ENCODE assay signal across 10 cellular contexts in genomic region chr12:51972424-51972812, GRCh38. TPM values are rescaled to one million over a fixed set of nuclear protein-coding genes. Genes with fewer than 3 reads are reported as not detected.
DNase-seq lines count a peak whose midpoint lies in the region; ATAC-seq, FAIRE-seq and TF ChIP-seq lines count a peak whose summit lies in the region.
"Had no signal": no experiment of that assay in that cellular context is flagged by ENCODE, and none has a peak within 500 bp of the region (broad histone marks: within the 10 kb centered on the region; RNA-seq: fewer than 3 reads in every experiment).

No MANE protein-coding gene starts in this region.

- no peaks in the 10 kb centered on the region for H3K27me3 ChIP-seq in adipocyte (replicated peaks; ENCODE audit: control insufficient read depth, insufficient read depth, low read length)
- H3K27me3 ChIP-seq in HepG2 (ENCODE audit: control insufficient read depth in 1 of 2, insufficient read depth in 2 of 2, low read length in 2 of 2) = no peaks in the 10 kb centered on the region
- no peaks in the 10 kb centered on the region for H3K27me3 ChIP-seq in transverse colon

- no peaks in the 10 kb centered on the region for H3K9me3 Mint-ChIP-seq in activated naive CD4-positive, alpha-beta T cell treated with anti-CD3 and anti-CD28 coated beads, Interleukin-2, amount 10 ng/mL, durations not matched to agents 7 days and 5 days

- intact Hi-C loops in HepG2 (cut with micrococcal nuclease; ENCODE audit: unreplicated experiment) = no loop called here
- intact Hi-C loops in transverse colon (cut with DNase I; ENCODE audit: low total_unique reads) = no loop called here

- CTCF ChIA-PET in activated naive CD4-positive, alpha-beta T cell treated with anti-CD3 and anti-CD28 coated beads, Interleukin-2, amount 10 ng/mL, durations not matched to agents 7 days and 5 days (lab: Charles Lee) = interaction anchor here (1.0 to 3.2 kb wide), 4 partner anchors 8 to 49 kb away, joined by 3 to 12 read pairs (median 8); no protein-coding TSS in a partner anchor
- CTCF ChIA-PET in HepG2 (lab: Yijun Ruan, JAX; ENCODE audit: low intra/inter-chr PET ratio, low total read pairs) = no interaction called here

- DNase-seq in activated naive CD4-positive, alpha-beta T cell treated with anti-CD3 and anti-CD28 coated beads, Interleukin-2, amount 10 ng/mL, durations not matched to agents 7 days and 5 days = no peak
- no peak for DNase-seq in activated naive CD4-positive, alpha-beta T cell treated with anti-CD3 and anti-CD28 coated beads, Interleukin-2, amount 50 U/mL, for 16 hours
- DNase-seq in adipocyte (ENCODE audit: low read depth) = no peak
- no peak for DNase-seq in HepG2 (ENCODE audit: low spot score)
- DNase-seq in transverse colon = no peak
- no peak for DNase-seq in GM19240 (ENCODE audit: insufficient read length, low spot score)
- DNase-seq in pons (ENCODE audit: low spot score) = no peak
- DNase-seq: kidney glomerular epithelial cell, NCI-H1694 treated with DMSO at 0.1 percent for 48 hours had no signal

- H3K9me3 ChIP-seq in adipocyte (ENCODE audit: control insufficient read depth, low read length) = no peaks in the 10 kb centered on the region
- H3K9me3 ChIP-seq in HepG2 (ENCODE audit: low read length) = no peaks in the 10 kb centered on the region
- no peaks in the 10 kb centered on the region for H3K9me3 ChIP-seq in transverse colon

- TF ChIP-seq EP300 in HepG2 (IDR thresholded peaks at IDR 0.05; ENCODE audit: low read depth in 2 of 2, low read length in 2 of 2) (peak in 1 of 2 experiments; percentile 48; a peak in 1 of 4 replicates), HepG2 (CRISPR knock-in tag; IDR thresholded peaks at IDR 0.05; ENCODE audit: borderline replicate concordance) (no peak), transverse colon (IDR thresholded peaks at IDR 0.05; ENCODE audit: low read depth) (no peak)

- FAIRE-seq in HepG2 (lab: Jason Lieb, UNC) = peak; percentile 65

- no TSS peak for BruUV-seq in HepG2 (replicated peaks; lab: Mats Ljungman, UMichigan)

- peaks cover 57% of the 10 kb centered on the region for H3K4me1 ChIP-seq in adipocyte (ENCODE audit: control insufficient read depth, insufficient read depth, low read length)
- peaks cover 67% of the 10 kb centered on the region for H3K4me1 ChIP-seq in HepG2 (ENCODE audit: insufficient read depth, low read length)
- H3K4me1 ChIP-seq in transverse colon = peaks cover 11 to 57% (median 42%) of the 10 kb centered on the region in 4 donors

- no peak overlapping the region for H3K4me3 Mint-ChIP-seq in activated naive CD4-positive, alpha-beta T cell treated with anti-CD3 and anti-CD28 coated beads, Interleukin-2, amount 10 ng/mL, durations not matched to agents 7 days and 5 days

- H4K20me1 ChIP-seq in HepG2 (ENCODE audit: insufficient read depth, low read length) = no peaks in the 10 kb centered on the region

- POLR2A ChIA-PET in HepG2 (lab: Yijun Ruan, JAX) = no interaction called here

- H3K4me1 Mint-ChIP-seq in activated naive CD4-positive, alpha-beta T cell treated with anti-CD3 and anti-CD28 coated beads, Interleukin-2, amount 10 ng/mL, durations not matched to agents 7 days and 5 days = peaks cover 66% of the 10 kb centered on the region

- peak overlapping the region; percentile 78 for H3K27ac Mint-ChIP-seq in activated naive CD4-positive, alpha-beta T cell treated with anti-CD3 and anti-CD28 coated beads, Interleukin-2, amount 10 ng/mL, durations not matched to agents 7 days and 5 days

- in situ Hi-C loops in HepG2 (cut with HindIII; ENCODE audit: extremely low pct_ligation_motif_present, low pct_unique_long_range_greater_than_20kb) = no loop called here
- in situ Hi-C loops in transverse colon (cut with MboI; ENCODE audit: low pct_ligation_motif_present in 1 of 4, low pct_unique_long_range_greater_than_20kb in 1 of 4, low sequenced_read_pairs in 3 of 4) = loop anchor here in 1 of 4 donors (10.0 kb wide), 1 partner anchor 48 kb away; no protein-coding TSS in a partner anchor

- WGBS in HepG2 (ENCODE audit: low lambda C conversion rate) = 10% methylated on average over 5 of the region's 5 CpGs
- 52 to 61% methylated on average over 5 of the region's 5 CpGs for WGBS in transverse colon (ENCODE audit: low coverage in 1 of 2), 2 donors

- H3K79me2 ChIP-seq in HepG2 (ENCODE audit: insufficient read depth, low read length) = peaks cover 63% of the 10 kb centered on the region

- peaks cover 19% of the 10 kb centered on the region for H3K36me3 ChIP-seq in adipocyte (ENCODE audit: control insufficient read depth, insufficient read depth, low read length, severe bottlenecking)
- peaks cover 4 to 7% of the 10 kb centered on the region in 2 experiments; a peak in 3 of 5 replicates for H3K36me3 ChIP-seq in HepG2 (replicated peaks in 1 of 2; ENCODE audit: control insufficient read depth in 1 of 2, insufficient read depth in 2 of 2, low read length in 2 of 2)
- H3K36me3 ChIP-seq in transverse colon = peaks cover 0 to 14% (median 3%) of the 10 kb centered on the region in 4 donors

- ATAC-seq in HepG2 (peak; percentile 32), HG02623 (IDR thresholded peaks at IDR 0.05; ENCODE audit: unreplicated experiment) (no peak)

- H3K4me2 ChIP-seq in HepG2 (ENCODE audit: low read depth, low read length) = peak overlapping the region; percentile 70

- TF ChIP-seq POLR2A in HepG2 (IDR thresholded peaks at IDR 0.05; ENCODE audit: insufficient read depth in 1 of 2, low read depth in 2 of 2, low read length in 2 of 2) (no peak), transverse colon (IDR thresholded peaks at IDR 0.05) (no peak)

- H3K27ac ChIP-seq in HepG2 (ENCODE audit: extremely low read length, insufficient read depth, low read length) (peak overlapping the region; percentile 63), transverse colon (peak overlapping the region; percentile 11 to 45 (median 25))

- H3K9ac ChIP-seq in adipocyte (ENCODE audit: low read length) (peak overlapping the region; percentile 84), HepG2 (ENCODE audit: insufficient read depth, low read depth, low read length) (peak overlapping the region; percentile 28; the same call in 1 of the 2 replicates)

- H3K27me3 Mint-ChIP-seq in activated naive CD4-positive, alpha-beta T cell treated with anti-CD3 and anti-CD28 coated beads, Interleukin-2, amount 10 ng/mL, durations not matched to agents 7 days and 5 days = peaks cover 3% of the 10 kb centered on the region

- H3K4me3 ChIP-seq in adipocyte (ENCODE audit: low read length) (peak overlapping the region; percentile 75), HepG2 (replicated peaks in 1 of 3; ENCODE audit: insufficient read depth in 1 of 3, low read depth in 2 of 3, low read length in 3 of 3) (peak overlapping the region in 1 of 3 experiments; percentile 31; a peak in 1 of 6 replicates), transverse colon (no peak overlapping the region)

- H3K36me3 Mint-ChIP-seq in activated naive CD4-positive, alpha-beta T cell treated with anti-CD3 and anti-CD28 coated beads, Interleukin-2, amount 10 ng/mL, durations not matched to agents 7 days and 5 days = peaks cover 17% of the 10 kb centered on the region

- no peak overlapping the region for H2AFZ ChIP-seq in HepG2 (ENCODE audit: low read length)

- TF ChIP-seq CTCF in HepG2 (CRISPR knock-in tag; IDR thresholded peaks at IDR 0.05) (no peak), transverse colon (IDR thresholded peaks at IDR 0.05) (no peak)

- no peak for TF ChIP-seq RAD21 in HepG2 (CRISPR knock-in tag; IDR thresholded peaks at IDR 0.05)

RNA-seq across cellular contexts. Expression of gene ACVR1B, which starts 20.9 kb away (rescaled TPM):
- total RNA-seq in HepG2 (2016; rRNA removed; fragmentation: Illumina TruSeq; extraction: Trizol) (5.8 and 8.9 TPM in 2 replicates), transverse colon (10 to 100 TPM; 22.5 to 96.9 (median 68.7) TPM)
- total RNA-seq in HepG2 (2016; cell fraction: cytosol; rRNA removed; fragmentation: Illumina TruSeq; extraction: Trizol; ENCODE audit: low read depth) = 2.0 and 2.2 TPM in 2 replicates
- total RNA-seq in HepG2 (2016; cell fraction: insoluble cytoplasmic fraction; rRNA removed; fragmentation: Illumina TruSeq; extraction: Trizol) = 4.3 and 9.8 TPM in 2 replicates
- total RNA-seq in HepG2 (2016; cell fraction: membrane; rRNA removed; fragmentation: Illumina TruSeq; extraction: Trizol) = 5.4 and 7.6 TPM in 2 replicates
- 9.9 and 14.3 TPM in 2 replicates for total RNA-seq in HepG2 (2016; cell fraction: nucleus; rRNA removed; fragmentation: Illumina TruSeq; extraction: Trizol)
- 12.1 and 14.1 TPM in 2 replicates for polyA plus RNA-seq in HepG2 (2011; rRNA removed)
- 12.0 and 13.7 TPM in 2 replicates for polyA plus RNA-seq in HepG2 (2011; cell fraction: cytosol; rRNA removed)
- polyA plus RNA-seq in HepG2 (2011; cell fraction: nucleus; rRNA removed) = 12.5 and 12.9 TPM in 2 replicates
- polyA plus RNA-seq in HepG2 (2012) = 10.8 and 11.8 TPM in 2 replicates
- 1.1 and 1.3 TPM in 2 replicates for polyA plus RNA-seq in HepG2 (2016; cell fraction: cytosol; fragmentation: Illumina TruSeq; extraction: Trizol; ENCODE audit: low read depth)
- 5.3 and 5.6 TPM in 2 replicates for polyA plus RNA-seq in HepG2 (2016; cell fraction: insoluble cytoplasmic fraction; fragmentation: Illumina TruSeq; extraction: Trizol; ENCODE audit: low read depth)
- 3.8 and 4.6 TPM in 2 replicates for polyA plus RNA-seq in HepG2 (2016; cell fraction: membrane; fragmentation: Illumina TruSeq; extraction: Trizol; ENCODE audit: low read depth)
- polyA plus RNA-seq in HepG2 (2016; cell fraction: nucleus; fragmentation: Illumina TruSeq; extraction: Trizol; ENCODE audit: insufficient read depth, low read depth) = 16.9 and 17.0 TPM in 2 replicates
- polyA minus RNA-seq in HepG2 (2011; rRNA and poly(A)+ RNA removed; ENCODE audit: low replicate concordance) = 22.8 and 32.8 TPM in 2 replicates
- 9.7 and 13.2 TPM in 2 replicates for polyA minus RNA-seq in HepG2 (2011; cell fraction: cytosol; rRNA and poly(A)+ RNA removed)
- 12.1 and 14.2 TPM in 2 replicates for polyA minus RNA-seq in HepG2 (2011; cell fraction: nucleus; rRNA and poly(A)+ RNA removed)

RNA-seq across cellular contexts. Expression of gene TAMALIN, which starts 34.3 kb away (rescaled TPM):
- total RNA-seq in HepG2 (2016; rRNA removed; fragmentation: Illumina TruSeq; extraction: Trizol) (7.2 and 10.9 TPM in 2 replicates), transverse colon (10 to 100 TPM in 2 of 4 donors, 1 to 10 TPM in 2; 5.9 to 20.6 (median 9.7) TPM)
- total RNA-seq in HepG2 (2016; cell fraction: cytosol; rRNA removed; fragmentation: Illumina TruSeq; extraction: Trizol; ENCODE audit: low read depth) = 3.8 and 3.9 TPM in 2 replicates
- total RNA-seq in HepG2 (2016; cell fraction: insoluble cytoplasmic fraction; rRNA removed; fragmentation: Illumina TruSeq; extraction: Trizol) = 5.9 and 12.2 TPM in 2 replicates
- 6.3 and 7.1 TPM in 2 replicates for total RNA-seq in HepG2 (2016; cell fraction: membrane; rRNA removed; fragmentation: Illumina TruSeq; extraction: Trizol)
- total RNA-seq in HepG2 (2016; cell fraction: nucleus; rRNA removed; fragmentation: Illumina TruSeq; extraction: Trizol) = 8.6 and 10.4 TPM in 2 replicates
- 2.9 and 4.5 TPM in 2 replicates for polyA plus RNA-seq in HepG2 (2011; rRNA removed)
- polyA plus RNA-seq in HepG2 (2011; cell fraction: cytosol; rRNA removed) = 3.7 and 3.8 TPM in 2 replicates
- polyA plus RNA-seq in HepG2 (2011; cell fraction: nucleus; rRNA removed) = 7.5 and 12.9 TPM in 2 replicates
- polyA plus RNA-seq in HepG2 (2012) = 3.6 and 4.0 TPM in 2 replicates
- 0.84 and 1.5 TPM in 2 replicates for polyA plus RNA-seq in HepG2 (2016; cell fraction: cytosol; fragmentation: Illumina TruSeq; extraction: Trizol; ENCODE audit: low read depth)
- 5.5 TPM in 2 replicates for polyA plus RNA-seq in HepG2 (2016; cell fraction: insoluble cytoplasmic fraction; fragmentation: Illumina TruSeq; extraction: Trizol; ENCODE audit: low read depth)
- polyA plus RNA-seq in HepG2 (2016; cell fraction: membrane; fragmentation: Illumina TruSeq; extraction: Trizol; ENCODE audit: low read depth) = 2.0 and 2.7 TPM in 2 replicates
- 17.1 and 20.1 TPM in 2 replicates for polyA plus RNA-seq in HepG2 (2016; cell fraction: nucleus; fragmentation: Illumina TruSeq; extraction: Trizol; ENCODE audit: insufficient read depth, low read depth)
- 0.21 and 6.7 TPM in 2 replicates for polyA minus RNA-seq in HepG2 (2011; rRNA and poly(A)+ RNA removed; ENCODE audit: low replicate concordance)
- polyA minus RNA-seq in HepG2 (2011; cell fraction: cytosol; rRNA and poly(A)+ RNA removed) = 1.3 and 2.7 TPM in 2 replicates
- polyA minus RNA-seq in HepG2 (2011; cell fraction: nucleus; rRNA and poly(A)+ RNA removed) = 4.9 and 8.2 TPM in 2 replicates
